Comparison of ENCODE assay signal across 7 cellular contexts in genomic region chr1:146838725-146839124, GRCh38.
DNase-seq lines count a peak whose midpoint lies in the region; ATAC-seq, FAIRE-seq and TF ChIP-seq lines count a peak whose summit lies in the region.
"Not testable (repeated sequence)": the region's sequence is repeated elsewhere in the genome, so short reads cannot be mapped to it uniquely, and the experiment has no call there.

No MANE protein-coding gene starts in this region.

- not testable (repeated sequence) for H3K9me2 ChIP-seq in GM23338 (ENCODE audit: insufficient read depth); PC-3 (replicated peaks; ENCODE audit: low read length)

- dilution Hi-C loops in IMR-90 (cut with HindIII; ENCODE audit: low sequenced_read_pairs, unreplicated experiment), result not testable (repeated sequence)

- H2AK9ac ChIP-seq in IMR-90 (replicated peaks; ENCODE audit: low read depth, low read length, poor library complexity), result not testable (repeated sequence)

- H4K8ac ChIP-seq in IMR-90 (ENCODE audit: low read depth in 2 of 2, low read length in 2 of 2), result not testable (repeated sequence)

- H2BK15ac ChIP-seq in IMR-90 (ENCODE audit: low read depth, low read length), result not testable (repeated sequence)

- not testable (repeated sequence) for H3K27me3 ChIP-seq in GM23338 (ENCODE audit: insufficient read depth); IMR-90 (ENCODE audit: control insufficient read depth, insufficient read depth, low read length); PC-3 (ENCODE audit: low read length); K562 (ENCODE audit: control insufficient read depth in 2 of 2, insufficient read depth in 2 of 2, low read length in 2 of 2); foreskin keratinocyte; right lobe of liver

- not testable (repeated sequence) for BruUV-seq in IMR-90 (replicated peaks; lab: Mats Ljungman, UMichigan); PC-3 (replicated peaks; lab: Mats Ljungman, UMichigan); K562 (replicated peaks; lab: Mats Ljungman, UMichigan)

- not testable (repeated sequence) for H3K4me1 ChIP-seq in GM23338 (ENCODE audit: insufficient read depth); IMR-90 (ENCODE audit: control insufficient read depth, insufficient read depth, low read length); PC-3 (ENCODE audit: insufficient read depth, low read length); K562 (replicated peaks in 1 of 2; ENCODE audit: control insufficient read depth in 2 of 2, insufficient read depth in 2 of 2, low read length in 2 of 2); foreskin keratinocyte; right lobe of liver

- not testable (repeated sequence) for TF ChIP-seq CTCF in GM23338 (conservative IDR thresholded peaks at IDR 0.05; ENCODE audit: low read depth in 2 of 2); IMR-90 (conservative IDR thresholded peaks at IDR 0.05; ENCODE audit: low read depth, low read length); PC-3 (conservative IDR thresholded peaks at IDR 0.05; ENCODE audit: low read depth, low read length); K562 (IDR thresholded peaks at IDR 0.05 in 2 of 3, conservative IDR thresholded peaks at IDR 0.05 in 1 of 3; ENCODE audit: insufficient read depth in 2 of 3, low read depth in 1 of 3, low read length in 3 of 3); foreskin keratinocyte (conservative IDR thresholded peaks at IDR 0.05); right lobe of liver (IDR thresholded peaks at IDR 0.05)

- H3K27me3 Mint-ChIP-seq in GM23338 (ENCODE audit: insufficient read depth, low read depth, poor library complexity), result not testable (repeated sequence)

- WGBS in IMR-90 (ENCODE audit: extremely low coverage in 2 of 2, insufficient read length in 1 of 2), 2 experiments, result no CpG with 5 or more reads among the region's 1 CpG
- no CpG with 5 or more reads among the region's 1 CpG for WGBS in K562 (ENCODE audit: insufficient coverage, low coverage, missing lambda C conversion rate)
- no CpG with 5 or more reads among the region's 1 CpG for WGBS in right lobe of liver (ENCODE audit: insufficient coverage, low coverage, low lambda C conversion rate, missing lambda C conversion rate)

- H2AK5ac ChIP-seq in IMR-90 (ENCODE audit: low read depth, low read length), result not testable (repeated sequence)

- FAIRE-seq in K562 (lab: Jason Lieb, UNC), result not testable (repeated sequence)

- intact Hi-C loops in IMR-90 (cut with micrococcal nuclease); PC-3 (cut with micrococcal nuclease); K562 (cut with micrococcal nuclease); right lobe of liver (cut with DNase I): not testable (repeated sequence)

- not testable (repeated sequence) for TF ChIP-seq POLR2A in IMR-90 (IDR thresholded peaks at IDR 0.05; ENCODE audit: low read depth, low read length); K562 (conservative IDR thresholded peaks at IDR 0.05); right lobe of liver (IDR thresholded peaks at IDR 0.05)

- H3K9ac ChIP-seq in IMR-90 (ENCODE audit: low read depth, low read length); PC-3 (ENCODE audit: low read length); K562 (ENCODE audit: insufficient read depth in 1 of 2, low read depth in 2 of 2, low read length in 2 of 2): not testable (repeated sequence)

- H3K36me3 Mint-ChIP-seq in GM23338 (ENCODE audit: low read depth), result not testable (repeated sequence)

- not testable (repeated sequence) for H3K4me3 ChIP-seq in GM23338; IMR-90 (ENCODE audit: insufficient read depth, low read depth, low read length); PC-3 (ENCODE audit: low read length); K562; right lobe of liver

- not testable (repeated sequence) for H2BK5ac ChIP-seq in IMR-90 (ENCODE audit: low read depth, low read length, poor library complexity, severe bottlenecking)

- H3K9me3 Mint-ChIP-seq in GM23338, result not testable (repeated sequence)

- not testable (repeated sequence) for H3K79me2 ChIP-seq in GM23338 (replicated peaks; ENCODE audit: insufficient read depth); PC-3 (ENCODE audit: low read length); K562 (ENCODE audit: control insufficient read depth, insufficient read depth, low read length)

- not testable (repeated sequence) for H3K4me2 ChIP-seq in GM23338; IMR-90 (ENCODE audit: low read depth, low read length); PC-3 (ENCODE audit: low read length); K562 (ENCODE audit: insufficient read depth, low read length)

- not testable (repeated sequence) for H3K23ac ChIP-seq in IMR-90 (ENCODE audit: low read depth, low read length)

- not testable (repeated sequence) for H2BK20ac ChIP-seq in IMR-90 (ENCODE audit: low read depth, low read length)

- not testable (repeated sequence) for DNase-seq in GM23338 (ENCODE audit: low spot score); IMR-90; PC-3; K562 (ENCODE audit: extremely low read depth in 1 of 4, low spot score in 3 of 4); foreskin keratinocyte; left lobe of liver (ENCODE audit: low spot score); right lobe of liver

- POLR2A ChIA-PET in IMR-90 (lab: Charles Lee; ENCODE audit: unreplicated experiment); PC-3 (lab: Charles Lee; ENCODE audit: unreplicated experiment); K562 (lab: Yijun Ruan, JAX): not testable (repeated sequence)

- not testable (repeated sequence) for H3K9me3 ChIP-seq in IMR-90 (ENCODE audit: control insufficient read depth, insufficient read depth, low read length); PC-3 (ENCODE audit: low read length); K562 (replicated peaks; ENCODE audit: control insufficient read depth, insufficient read depth, low read depth, low read length); right lobe of liver

- H4K5ac ChIP-seq in IMR-90 (ENCODE audit: low read depth, low read length), result not testable (repeated sequence)

- H2AFZ ChIP-seq in GM23338; IMR-90 (replicated peaks; ENCODE audit: low read length, poor library complexity); PC-3 (ENCODE audit: low read length); K562 (ENCODE audit: low read depth, low read length): not testable (repeated sequence)

- not testable (repeated sequence) for H3K9me1 ChIP-seq in IMR-90 (ENCODE audit: insufficient read depth, low read length); K562 (ENCODE audit: control insufficient read depth, insufficient read depth, low read length)

- not testable (repeated sequence) for H3K56ac ChIP-seq in IMR-90 (ENCODE audit: extremely low read depth, insufficient read depth, low read length)

- not testable (repeated sequence) for H3K4ac ChIP-seq in IMR-90 (ENCODE audit: low read depth, low read length)

- in situ Hi-C loops in IMR-90 (cut with MboI; ENCODE audit: low sequenced_read_pairs); K562 (cut with MboI): not testable (repeated sequence)

- not testable (repeated sequence) for TF ChIP-seq RAD21 in IMR-90 (IDR thresholded peaks at IDR 0.05; ENCODE audit: low read length); K562 (CRISPR knock-in tag; conservative IDR thresholded peaks at IDR 0.05 in 1 of 2, IDR thresholded peaks at IDR 0.05 in 1 of 2)

- H3K4me3 Mint-ChIP-seq in GM23338, result not testable (repeated sequence)

- not testable (repeated sequence) for H3K4me1 Mint-ChIP-seq in GM23338

- H3F3A ChIP-seq in GM23338 (replicated peaks; ENCODE audit: low read depth); PC-3 (ENCODE audit: low read length, unreplicated experiment): not testable (repeated sequence)

- TF ChIP-seq EP300 in K562 (IDR thresholded peaks at IDR 0.05; ENCODE audit: low read length), result not testable (repeated sequence)

- H4K91ac ChIP-seq in IMR-90 (ENCODE audit: insufficient read depth, low read depth, low read length), result not testable (repeated sequence)

- not testable (repeated sequence) for H2BK120ac ChIP-seq in IMR-90 (ENCODE audit: low read depth, low read length)

- ATAC-seq in GM23338, result peak; percentile 39; the same call in 1 of the 3 replicates
- ATAC-seq in IMR-90 (ENCODE audit: low read depth), result peak; percentile 35; the same call in 1 of the 2 replicates
- ATAC-seq in PC-3, result peak; percentile 59; the same call in 1 of the 2 replicates
- ATAC-seq in K562, result peak; percentile 67
- ATAC-seq in foreskin keratinocyte, result peak; percentile 54
- peak; percentile 75 for ATAC-seq in left lobe of liver
- ATAC-seq in right lobe of liver, result peak; percentile 56 to 83 (median 62)

- H3K27ac ChIP-seq in GM23338 (ENCODE audit: low read depth); IMR-90 (ENCODE audit: insufficient read depth, low read length); PC-3 (ENCODE audit: low read length); K562 (ENCODE audit: extremely low read depth, low read depth, low read length); foreskin keratinocyte; right lobe of liver: not testable (repeated sequence)

- H3K79me1 ChIP-seq in IMR-90 (ENCODE audit: low read depth in 1 of 2, low read length in 2 of 2), result not testable (repeated sequence)

- not testable (repeated sequence) for H3K27ac Mint-ChIP-seq in GM23338

- not testable (repeated sequence) for H3K14ac ChIP-seq in IMR-90 (replicated peaks; ENCODE audit: low read depth, low read length)

- H3K18ac ChIP-seq in IMR-90 (ENCODE audit: low read depth, low read length), result not testable (repeated sequence)

- CTCF ChIA-PET in IMR-90 (lab: Yijun Ruan, JAX); PC-3 (lab: Charles Lee); K562 (lab: Yijun Ruan, JAX; ENCODE audit: low intra/inter-chr PET ratio): not testable (repeated sequence)

- not testable (repeated sequence) for H3K36me3 ChIP-seq in GM23338 (ENCODE audit: insufficient read depth); IMR-90 (ENCODE audit: control insufficient read depth, insufficient read depth, low read length); PC-3 (ENCODE audit: low read depth, low read length); K562 (ENCODE audit: control insufficient read depth, insufficient read depth, low read length); right lobe of liver

- H4K20me1 ChIP-seq in GM23338 (replicated peaks; ENCODE audit: insufficient read depth); IMR-90 (ENCODE audit: insufficient read depth, low read length); PC-3 (ENCODE audit: low read length); K562 (replicated peaks; ENCODE audit: control insufficient read depth, insufficient read depth, low read length): not testable (repeated sequence)
